Comparison of ENCODE assay signal across 18 cellular contexts in the genomic region with DNA sequence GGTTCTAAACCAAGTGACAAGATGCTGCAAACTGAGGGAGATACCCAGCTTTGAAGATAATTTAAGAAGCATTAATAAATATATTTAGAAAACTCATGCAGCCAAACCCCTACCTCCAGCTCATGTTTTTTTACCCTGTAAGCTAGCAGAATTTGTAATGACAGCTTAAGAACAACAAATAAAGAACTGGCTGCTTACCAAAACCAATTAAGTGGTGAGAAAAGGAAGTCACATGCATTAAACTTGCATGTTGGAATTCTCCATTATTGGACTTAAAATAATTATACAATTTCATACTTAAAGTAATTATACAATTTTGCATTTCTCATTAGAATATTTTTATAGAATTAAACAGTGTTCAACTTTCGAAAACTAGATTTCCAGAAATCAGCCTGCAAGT.
A peak's percentile ranks its signal among the peaks of the same experiment; 100 is the strongest.
DNase-seq lines count a peak whose midpoint lies in the region; ATAC-seq, FAIRE-seq and TF ChIP-seq lines count a peak whose summit lies in the region.
"Had no signal": no experiment of that assay in that cellular context is flagged by ENCODE, and none has a peak within 500 bp of the region (broad histone marks: within the 10 kb centered on the region; RNA-seq: fewer than 3 reads in every experiment).

No MANE protein-coding gene starts in this region.

- H3K27ac Mint-ChIP-seq in MCF 10A (ENCODE audit: low read depth, unreplicated experiment) (no peak overlapping the region), astrocyte (ENCODE audit: unreplicated experiment) (no peak overlapping the region)
- H3K27ac Mint-ChIP-seq in activated CD8-positive, alpha-beta T cell treated with anti-CD3 and anti-CD28 coated beads, Interleukin-2, amount 10 ng/mL, durations not matched to agents 7 days and 5 days, result no peak overlapping the region
- H3K27ac Mint-ChIP-seq: effector memory CD8-positive, alpha-beta T cell; naive B cell; T-cell had no signal

- intact Hi-C loops in MCF 10A (cut with micrococcal nuclease) (no loop called here), mammary epithelial cell (cut with micrococcal nuclease) (no loop called here)

- POLR2A ChIA-PET in MCF 10A (lab: Yijun Ruan, JAX), result interaction anchor here (0.7 kb wide), 1 partner anchor 221 kb away, joined by 3 read pairs; no protein-coding TSS in a partner anchor
- POLR2A ChIA-PET in activated CD8-positive, alpha-beta T cell treated with anti-CD3 and anti-CD28 coated beads, Interleukin-2, amount 10 ng/mL, durations not matched to agents 7 days and 5 days (lab: Charles Lee), result no interaction called here

- ATAC-seq in HG02981 (IDR thresholded peaks at IDR 0.05; ENCODE audit: unreplicated experiment), result no peak
- ATAC-seq in activated CD8-positive, alpha-beta T cell treated with anti-CD3 and anti-CD28 coated beads, Interleukin-2, amount 10 ng/mL, durations not matched to agents 7 days and 5 days, result no peak
- ATAC-seq: effector memory CD8-positive, alpha-beta T cell; T-cell had no signal

- H3K79me2 ChIP-seq in mammary epithelial cell (ENCODE audit: insufficient read depth, low read length) (no peaks in the 10 kb centered on the region), astrocyte (ENCODE audit: insufficient read depth, low read length) (no peaks in the 10 kb centered on the region)
- H3K79me2 ChIP-seq: hepatocyte, parathyroid adenoma had no signal

- peak; percentile 19 for DNase-seq in MCF 10A (ENCODE audit: unreplicated experiment)
- DNase-seq in mammary epithelial cell, result no peak
- peak; percentile 55 for DNase-seq in NCI-H1105 treated with DMSO at 0.1 percent for 48 hours (lab: John Stamatoyannopoulos, UW)
- DNase-seq in astrocyte (ENCODE audit: low read depth), result no peak
- peak; percentile 17 for DNase-seq in superior temporal gyrus (ENCODE audit: extremely low spot score)
- DNase-seq in activated CD8-positive, alpha-beta T cell treated with anti-CD3 and anti-CD28 coated beads, Interleukin-2, amount 10 ng/mL, durations not matched to agents 7 days and 5 days, result no peak
- no peak for DNase-seq in activated CD4-positive, alpha-beta T cell treated with anti-CD3 and anti-CD28 coated beads for 4 hours
- DNase-seq: activated naive CD4-positive, alpha-beta T cell treated with Interleukin-2 at 50 U/mL for 16 hours; effector memory CD8-positive, alpha-beta T cell; islet precursor cell; KBM-7; naive B cell; stimulated activated CD4-positive, alpha-beta T cell treated with anti-CD3 and anti-CD28 coated beads, Interleukin-4, amount 100 ng/mL, for 24 hours; T-cell; uterus had no signal

- H3K4me2 ChIP-seq in mammary epithelial cell (ENCODE audit: insufficient read depth, low read depth, low read length) (no peak overlapping the region), astrocyte (ENCODE audit: low read length) (peak overlapping the region; percentile 60)
- H3K4me2 ChIP-seq: hepatocyte had no signal

- no peaks in the 10 kb centered on the region for H3K36me3 Mint-ChIP-seq in MCF 10A (ENCODE audit: insufficient read depth, unreplicated experiment)
- H3K36me3 Mint-ChIP-seq in astrocyte (ENCODE audit: low read depth, unreplicated experiment), result no peaks in the 10 kb centered on the region
- no peaks in the 10 kb centered on the region for H3K36me3 Mint-ChIP-seq in activated CD8-positive, alpha-beta T cell treated with anti-CD3 and anti-CD28 coated beads, Interleukin-2, amount 10 ng/mL, durations not matched to agents 7 days and 5 days (ENCODE audit: low read depth)
- H3K36me3 Mint-ChIP-seq: naive B cell, T-cell had no signal

- H2AFZ ChIP-seq in mammary epithelial cell (ENCODE audit: low read depth, low read length) (no peak overlapping the region), astrocyte (ENCODE audit: low read depth, low read length) (no peak overlapping the region)
- H2AFZ ChIP-seq: hepatocyte, parathyroid adenoma had no signal

- H3K9ac ChIP-seq in mammary epithelial cell (ENCODE audit: insufficient read depth, low read length) (no peak overlapping the region), astrocyte (ENCODE audit: low read length) (no peak overlapping the region)
- H3K9ac ChIP-seq: parathyroid adenoma had no signal

- H3K4me1 ChIP-seq in mammary epithelial cell (ENCODE audit: insufficient read depth, low read length), result peaks cover 44% of the 10 kb centered on the region
- peaks cover 51% of the 10 kb centered on the region for H3K4me1 ChIP-seq in astrocyte (ENCODE audit: insufficient read depth, low read length)
- H3K4me1 ChIP-seq: parathyroid adenoma, uterus had no signal

- CTCF ChIA-PET in MCF 10A (lab: Yijun Ruan, JAX) (interaction anchor here (0.8 to 3.3 kb wide), 5 partner anchors 16 to 317 kb away, joined by 3 to 17 read pairs (median 6); no protein-coding TSS in a partner anchor), mammary epithelial cell (lab: Charles Lee; ENCODE audit: low non-redundant PET) (interaction anchor here (0.6 kb wide), 1 partner anchor 27 kb away, joined by 5 read pairs; no protein-coding TSS in a partner anchor)
- CTCF ChIA-PET in activated CD8-positive, alpha-beta T cell treated with anti-CD3 and anti-CD28 coated beads, Interleukin-2, amount 10 ng/mL, durations not matched to agents 7 days and 5 days (lab: Charles Lee), result interaction anchor here (1.0 to 1.8 kb wide), 3 partner anchors 27 to 382 kb away, joined by 3 to 4 read pairs (median 3); no protein-coding TSS in a partner anchor

- H3K4me1 Mint-ChIP-seq in MCF 10A (ENCODE audit: insufficient read depth, unreplicated experiment), result peaks cover 22% of the 10 kb centered on the region
- peaks cover 44% of the 10 kb centered on the region for H3K4me1 Mint-ChIP-seq in astrocyte (ENCODE audit: low read depth, unreplicated experiment)
- peaks cover 20% of the 10 kb centered on the region for H3K4me1 Mint-ChIP-seq in activated CD8-positive, alpha-beta T cell treated with anti-CD3 and anti-CD28 coated beads, Interleukin-2, amount 10 ng/mL, durations not matched to agents 7 days and 5 days (ENCODE audit: low read depth)
- H3K4me1 Mint-ChIP-seq: naive B cell had no signal

- FAIRE-seq in astrocyte (lab: Jason Lieb, UNC), result no peak

- no peaks in the 10 kb centered on the region for H3K9me3 ChIP-seq in mammary epithelial cell (replicated peaks; ENCODE audit: insufficient read depth, low read length)
- no peaks in the 10 kb centered on the region for H3K9me3 ChIP-seq in astrocyte (ENCODE audit: insufficient read depth, low read depth, low read length)
- H3K9me3 ChIP-seq: uterus had no signal

- BruUV-seq in MCF 10A (replicated peaks; lab: Mats Ljungman, UMichigan) (no TSS peak), mammary epithelial cell (replicated peaks; lab: Mats Ljungman, UMichigan) (no TSS peak)

- H3K4me3 ChIP-seq in mammary epithelial cell (replicated peaks in 1 of 3; ENCODE audit: insufficient read depth in 1 of 3, low read depth in 2 of 3, low read length in 3 of 3), result no peak overlapping the region
- H3K4me3 ChIP-seq in astrocyte (ENCODE audit: insufficient read depth, low read depth, low read length), result no peak overlapping the region
- H3K4me3 ChIP-seq: hepatocyte, uterus had no signal

- H3K4me3 Mint-ChIP-seq in MCF 10A (ENCODE audit: unreplicated experiment) (no peak overlapping the region), astrocyte (ENCODE audit: unreplicated experiment) (no peak overlapping the region)
- no peak overlapping the region for H3K4me3 Mint-ChIP-seq in activated CD8-positive, alpha-beta T cell treated with anti-CD3 and anti-CD28 coated beads, Interleukin-2, amount 10 ng/mL, durations not matched to agents 7 days and 5 days
- H3K4me3 Mint-ChIP-seq: effector memory CD8-positive, alpha-beta T cell; naive B cell; T-cell had no signal

- 100% methylated on average over 1 of the region's 1 CpG for WGBS in mammary epithelial cell (ENCODE audit: low coverage, missing lambda C conversion rate)

- H3K27me3 ChIP-seq in mammary epithelial cell (ENCODE audit: insufficient read depth, low read length) (no peaks in the 10 kb centered on the region), astrocyte (ENCODE audit: insufficient read depth, low read length) (no peaks in the 10 kb centered on the region)
- H3K27me3 ChIP-seq: hepatocyte, uterus had no signal

- H3K27me3 Mint-ChIP-seq in MCF 10A (ENCODE audit: insufficient read depth, unreplicated experiment) (no peaks in the 10 kb centered on the region), astrocyte (ENCODE audit: low read depth, unreplicated experiment) (peaks cover 2% of the 10 kb centered on the region)
- peaks cover 17% of the 10 kb centered on the region for H3K27me3 Mint-ChIP-seq in activated CD8-positive, alpha-beta T cell treated with anti-CD3 and anti-CD28 coated beads, Interleukin-2, amount 10 ng/mL, durations not matched to agents 7 days and 5 days (ENCODE audit: low read depth)

- H3K9me3 Mint-ChIP-seq in MCF 10A (ENCODE audit: unreplicated experiment), result peaks cover 9% of the 10 kb centered on the region
- peaks cover 3% of the 10 kb centered on the region for H3K9me3 Mint-ChIP-seq in astrocyte (ENCODE audit: unreplicated experiment)
- no peaks in the 10 kb centered on the region for H3K9me3 Mint-ChIP-seq in activated CD8-positive, alpha-beta T cell treated with anti-CD3 and anti-CD28 coated beads, Interleukin-2, amount 10 ng/mL, durations not matched to agents 7 days and 5 days (ENCODE audit: insufficient read depth)
- H3K9me3 Mint-ChIP-seq: effector memory CD8-positive, alpha-beta T cell; naive B cell; T-cell had no signal

- no peaks in the 10 kb centered on the region for H3K36me3 ChIP-seq in mammary epithelial cell (ENCODE audit: insufficient read depth, low read length)
- no peaks in the 10 kb centered on the region for H3K36me3 ChIP-seq in astrocyte (ENCODE audit: insufficient read depth, low read length)
- H3K36me3 ChIP-seq: uterus had no signal

- in situ Hi-C loops in mammary epithelial cell (cut with MboI; ENCODE audit: low sequenced_read_pairs in 2 of 2), result no loop called here

- TF ChIP-seq CTCF in MCF 10A (IDR thresholded peaks at IDR 0.05; ENCODE audit: unreplicated experiment) (no peak), mammary epithelial cell (conservative IDR thresholded peaks at IDR 0.05 in 1 of 2, IDR thresholded peaks at IDR 0.05 in 1 of 2; ENCODE audit: extremely low read depth in 1 of 2, insufficient read depth in 1 of 2, low read depth in 1 of 2, low read length in 2 of 2) (no peak), astrocyte (IDR thresholded peaks at IDR 0.05; ENCODE audit: insufficient read depth, low read depth, low read length) (no peak)

- dilution Hi-C loops in mammary epithelial cell (cut with HindIII; ENCODE audit: low sequenced_read_pairs), result no loop called here

- H4K20me1 ChIP-seq in mammary epithelial cell (ENCODE audit: insufficient read depth, low read length) (no peaks in the 10 kb centered on the region), astrocyte (ENCODE audit: insufficient read depth, low read length) (no peaks in the 10 kb centered on the region)

- H3K27ac ChIP-seq in mammary epithelial cell (ENCODE audit: insufficient read depth, low read depth, low read length), result no peak overlapping the region
- H3K27ac ChIP-seq in astrocyte (ENCODE audit: low read depth, low read length), result peak overlapping the region; percentile 15
- H3K27ac ChIP-seq: hepatocyte, parathyroid adenoma, uterus had no signal

Comparison
In these comparisons a context has a peak if more than half of its experiments do, and no peak if none do; other contexts are left out.
1. DNase-seq: peak in MCF 10A (single experiment), NCI-H1105 treated with DMSO at 0.1 percent for 48 hours (single experiment) and superior temporal gyrus (single experiment); none in mammary epithelial cell (single experiment), astrocyte (single experiment), activated CD8-positive, alpha-beta T cell treated with anti-CD3 and anti-CD28 coated beads, Interleukin-2, amount 10 ng/mL, durations not matched to agents 7 days and 5 days (single experiment) and activated CD4-positive, alpha-beta T cell treated with anti-CD3 and anti-CD28 coated beads for 4 hours (0 of 2).